1 cellular context compared by ENCODE assay signal in genomic region chr1:216836316-216836715, GRCh38.
TF ChIP-seq lines count a peak whose summit lies in the region.

No MANE protein-coding gene starts in this region.

TF ChIP-seq in GM23338, 12 proteins besides CTCF, POLR2A, EP300 and RAD21 (continued from another document):
- TF ChIP-seq ETS1 (IDR thresholded peaks at IDR 0.05) (no peak), ZNF462 (CRISPR knock-in tag; IDR thresholded peaks at IDR 0.05) (no peak), NANOG (IDR thresholded peaks at IDR 0.05; ENCODE audit: borderline replicate concordance) (no peak), ZNF331 (CRISPR knock-in tag; IDR thresholded peaks at IDR 0.05; ENCODE audit: low read depth) (no peak), CREB1 (CRISPR knock-in tag; IDR thresholded peaks at IDR 0.05; ENCODE audit: low read depth) (no peak), STAT1 (IDR thresholded peaks at IDR 0.05; ENCODE audit: unreplicated experiment) (no peak)
